Comparison of ENCODE assay signal across 15 cellular contexts in genomic region chr17:36869856-36870617, GRCh38.
DNase-seq lines count a peak whose midpoint lies in the region; TF ChIP-seq lines count a peak whose summit lies in the region.
"Had no signal": no experiment of that assay in that cellular context is flagged by ENCODE, and none has a peak within 500 bp of the region (broad histone marks: within the 10 kb centered on the region; RNA-seq: fewer than 3 reads in every experiment).

No MANE protein-coding gene starts in this region.

- WGBS in endodermal cell (ENCODE audit: insufficient coverage in 1 of 2, insufficient read length in 1 of 2), 2 experiments, result 76 to 88% methylated on average over 9 to 14 of the region's 14 CpGs

- H3K27ac ChIP-seq in endodermal cell (ENCODE audit: low read depth, low read length) (no peak overlapping the region), osteoblast (ENCODE audit: low read depth, low read length) (no peak overlapping the region)
- H3K27ac ChIP-seq: 22Rv1, skin epidermis had no signal

- H3K4me1 ChIP-seq in endodermal cell (ENCODE audit: control insufficient read depth, insufficient read depth, low read length) (peaks cover 6% of the 10 kb centered on the region), osteoblast (ENCODE audit: insufficient read depth, low read length) (no peaks in the 10 kb centered on the region)

- no peak overlapping the region for H2AFZ ChIP-seq in osteoblast (ENCODE audit: low read length)

- peaks cover 4% of the 10 kb centered on the region for H3K4me1 Mint-ChIP-seq in endodermal cell
- H3K4me1 Mint-ChIP-seq: CD8-positive, alpha-beta memory T cell had no signal

- H3K4me3 ChIP-seq in endodermal cell (ENCODE audit: low read length) (no peak overlapping the region), osteoblast (ENCODE audit: insufficient read depth, low read length) (no peak overlapping the region)
- H3K4me3 ChIP-seq: mucosa of descending colon, skin epidermis had no signal

- no peaks in the 10 kb centered on the region for H3K36me3 ChIP-seq in endodermal cell (ENCODE audit: control insufficient read depth, insufficient read depth, low read length)
- H3K36me3 ChIP-seq in osteoblast (ENCODE audit: insufficient read depth, low read length), result no peaks in the 10 kb centered on the region

- DNase-seq in DMS 273 (lab: John Stamatoyannopoulos, UW; ENCODE audit: unreplicated experiment) (peak; percentile 25), DMS 273 treated with DMSO at 0.1 percent for 48 hours (lab: John Stamatoyannopoulos, UW) (no peak), MV-4-11 (lab: John Stamatoyannopoulos, UW) (peak; percentile 25), endodermal cell (peak; percentile 85), osteoblast (ENCODE audit: insufficient read length, low spot score, missing footprints) (no peak), HEK293T (ENCODE audit: extremely low spot score) (no peak), NCI-H446 (lab: John Stamatoyannopoulos, UW) (no peak)
- no peak for DNase-seq in stimulated activated CD4-positive, alpha-beta T cell treated with anti-CD3 and anti-CD28 coated beads, Interleukin-4, amount 100 ng/mL, for 24 hours
- DNase-seq: activated CD4-positive, CD25-positive, alpha-beta regulatory T cell; activated CD8-positive, alpha-beta memory T cell treated with anti-CD3 and anti-CD28 coated beads, Interleukin-2, amount 50 U/mL, for 48 hours; CD8-positive, alpha-beta memory T cell; mucosa of descending colon had no signal

- H3K9me3 ChIP-seq in endodermal cell (ENCODE audit: control insufficient read depth, low read length) (peaks cover 7% of the 10 kb centered on the region), osteoblast (ENCODE audit: low read depth, low read length) (no peaks in the 10 kb centered on the region)
- H3K9me3 ChIP-seq: mucosa of descending colon had no signal

- H3K27ac Mint-ChIP-seq in endodermal cell, result no peak overlapping the region
- H3K27ac Mint-ChIP-seq: activated naive CD8-positive, alpha-beta T cell had no signal

- peaks cover 2% of the 10 kb centered on the region for H3K9me3 Mint-ChIP-seq in endodermal cell

- no peak overlapping the region for H3K9ac ChIP-seq in endodermal cell (ENCODE audit: extremely low read depth, low read length, poor library complexity, severe bottlenecking)

- H3K4me2 ChIP-seq in osteoblast (ENCODE audit: insufficient read depth, low read length), result no peak overlapping the region

- TF ChIP-seq CTCF in endodermal cell (conservative IDR thresholded peaks at IDR 0.05), result no peak
- TF ChIP-seq CTCF in osteoblast (IDR thresholded peaks at IDR 0.05; ENCODE audit: extremely low read depth, low read depth, low read length), result peak; percentile 5

- CTCF ChIA-PET in HEK293T (lab: Yijun Ruan, JAX), result interaction anchor here (1.0 kb wide), 1 partner anchor 185 kb away, joined by 3 read pairs; no protein-coding TSS in a partner anchor

- no peaks in the 10 kb centered on the region for H3K36me3 Mint-ChIP-seq in endodermal cell (ENCODE audit: low read depth)

- H3K79me2 ChIP-seq in osteoblast (ENCODE audit: insufficient read depth, low read length), result no peaks in the 10 kb centered on the region

- H3K27me3 Mint-ChIP-seq in endodermal cell (ENCODE audit: insufficient read depth), result peaks cover 2% of the 10 kb centered on the region

- POLR2A ChIA-PET in HEK293T (lab: Yijun Ruan, JAX), result no interaction called here

- H3K27me3 ChIP-seq in endodermal cell (ENCODE audit: control insufficient read depth, insufficient read depth, low read length, poor library complexity, severe bottlenecking), result no peaks in the 10 kb centered on the region
- H3K27me3 ChIP-seq in osteoblast (ENCODE audit: insufficient read depth, low read length), result peaks cover 16% of the 10 kb centered on the region

- H4K20me1 ChIP-seq in osteoblast (ENCODE audit: insufficient read depth, low read length), result no peaks in the 10 kb centered on the region

- H3K4me3 Mint-ChIP-seq in endodermal cell, result no peak overlapping the region
- H3K4me3 Mint-ChIP-seq: activated naive CD8-positive, alpha-beta T cell; CD8-positive, alpha-beta memory T cell had no signal

TF ChIP-seq in HEK293T, 16 proteins besides CTCF, POLR2A, EP300 and RAD21:
- TF ChIP-seq ZNF384 (IDR thresholded peaks at IDR 0.05), result no peak
- TF ChIP-seq SUZ12 (IDR thresholded peaks at IDR 0.05), result no peak
- no peak for TF ChIP-seq HDGF (IDR thresholded peaks at IDR 0.05; ENCODE audit: borderline replicate concordance)

Comparison
In these comparisons a context has a peak if more than half of its experiments do, and no peak if none do; other contexts are left out.
1. DNase-seq: peak in DMS 273 (single experiment), MV-4-11 (single experiment) and endodermal cell (single experiment); none in DMS 273 treated with DMSO at 0.1 percent for 48 hours (single experiment), osteoblast (single experiment), stimulated activated CD4-positive, alpha-beta T cell treated with anti-CD3 and anti-CD28 coated beads, Interleukin-4, amount 100 ng/mL, for 24 hours (single experiment), HEK293T (single experiment) and NCI-H446 (0 of 2).